10 cellular contexts compared by ENCODE assay signal in genomic region chr4:128524311-128524710, GRCh38.
A peak's percentile ranks its signal among the peaks of the same experiment; 100 is the strongest.
DNase-seq lines count a peak whose midpoint lies in the region; ATAC-seq, FAIRE-seq and TF ChIP-seq lines count a peak whose summit lies in the region.
"Had no signal": no experiment of that assay in that cellular context is flagged by ENCODE, and none has a peak within 500 bp of the region (broad histone marks: within the 10 kb centered on the region; RNA-seq: fewer than 3 reads in every experiment).

No MANE protein-coding gene starts in this region.

- H3K9ac ChIP-seq in K562 (ENCODE audit: insufficient read depth in 1 of 2, low read depth in 2 of 2, low read length in 2 of 2), result no peak overlapping the region

- H3K9me1 ChIP-seq in K562 (ENCODE audit: control insufficient read depth, insufficient read depth, low read length), result no peaks in the 10 kb centered on the region

- peak; percentile 45; the same call in 2 of the 3 replicates for ATAC-seq in K562
- peak; percentile 66 for ATAC-seq in thoracic aorta (ENCODE audit: insufficient number of reproducible peaks, low FRiP score, low read depth)
- ATAC-seq in HG03108 (IDR thresholded peaks at IDR 0.05; ENCODE audit: unreplicated experiment), result no peak

- H2AFZ ChIP-seq in K562 (ENCODE audit: low read depth, low read length), result peak overlapping the region; percentile 63

- H3K36me3 ChIP-seq in K562 (ENCODE audit: control insufficient read depth, insufficient read depth, low read length) (no peaks in the 10 kb centered on the region), thoracic aorta (no peaks in the 10 kb centered on the region)

- 58% methylated on average over 6 of the region's 6 CpGs for WGBS in K562 (ENCODE audit: insufficient coverage, low coverage, missing lambda C conversion rate)

- POLR2A ChIA-PET in K562 (lab: Yijun Ruan, JAX), result interaction anchor here (0.6 to 1.6 kb wide), 4 partner anchors 9 to 128 kb away, joined by 3 to 4 read pairs (median 4); no protein-coding TSS in a partner anchor

- H3K27ac ChIP-seq in K562 (ENCODE audit: extremely low read depth, low read depth, low read length) (no peak overlapping the region), thoracic aorta (peak overlapping the region; percentile 91)

- H3K4me2 ChIP-seq in K562 (ENCODE audit: insufficient read depth, low read length), result no peak overlapping the region

- H3K9me3 ChIP-seq in K562 (replicated peaks; ENCODE audit: control insufficient read depth, insufficient read depth, low read depth, low read length) (no peaks in the 10 kb centered on the region), thoracic aorta (no peaks in the 10 kb centered on the region)

- no peaks in the 10 kb centered on the region for H4K20me1 ChIP-seq in K562 (replicated peaks; ENCODE audit: control insufficient read depth, insufficient read depth, low read length)

- intact Hi-C loops in K562 (cut with micrococcal nuclease), result no loop called here

- TF ChIP-seq POLR2A in K562 (conservative IDR thresholded peaks at IDR 0.05), result no peak

- no peak for TF ChIP-seq EP300 in K562 (IDR thresholded peaks at IDR 0.05; ENCODE audit: low read length)

- no peak for TF ChIP-seq CTCF in K562 (IDR thresholded peaks at IDR 0.05 in 2 of 3, conservative IDR thresholded peaks at IDR 0.05 in 1 of 3; ENCODE audit: insufficient read depth in 2 of 3, low read depth in 1 of 3, low read length in 3 of 3)
- TF ChIP-seq CTCF in thoracic aorta (IDR thresholded peaks at IDR 0.05), result no peak

- FAIRE-seq in K562 (lab: Jason Lieb, UNC), result no peak

- H3K4me1 ChIP-seq in K562 (replicated peaks in 1 of 2; ENCODE audit: control insufficient read depth in 2 of 2, insufficient read depth in 2 of 2, low read length in 2 of 2), result peaks cover 7 to 31% of the 10 kb centered on the region in 2 experiments
- peaks cover 38 to 84% of the 10 kb centered on the region in 2 donors for H3K4me1 ChIP-seq in thoracic aorta (ENCODE audit: control insufficient read depth in 1 of 2, low read depth in 2 of 2)

- peak; percentile 60 for DNase-seq in HPDE6-E6E7 (ENCODE audit: extremely low spot score)
- no peak for DNase-seq in K562 (ENCODE audit: extremely low read depth in 1 of 4, low spot score in 3 of 4)
- DNase-seq in hepatic stellate cell (ENCODE audit: low spot score), result peak; percentile 29
- peak; percentile 56 for DNase-seq in thoracic aorta (ENCODE audit: low spot score)
- DNase-seq in effector CD8-positive, alpha-beta T cell (lab: John Stamatoyannopoulos, UW), result no peak
- no peak for DNase-seq in activated CD4-positive, alpha-beta T cell treated with anti-CD3 and anti-CD28 coated beads for 1 hour
- no peak for DNase-seq in inferior parietal cortex (ENCODE audit: extremely low spot score)
- DNase-seq: GF-D8, NCI-H2107 had no signal

- H3K79me2 ChIP-seq in K562 (ENCODE audit: control insufficient read depth, insufficient read depth, low read length), result no peaks in the 10 kb centered on the region

- in situ Hi-C loops in K562 (cut with MboI), result no loop called here

- no peak for TF ChIP-seq RAD21 in K562 (CRISPR knock-in tag; conservative IDR thresholded peaks at IDR 0.05 in 1 of 2, IDR thresholded peaks at IDR 0.05 in 1 of 2)

- CTCF ChIA-PET in K562 (lab: Yijun Ruan, JAX; ENCODE audit: low intra/inter-chr PET ratio), result no interaction called here

- BruUV-seq in K562 (replicated peaks; lab: Mats Ljungman, UMichigan), result no TSS peak

- H3K27me3 ChIP-seq in K562 (ENCODE audit: control insufficient read depth in 2 of 2, insufficient read depth in 2 of 2, low read length in 2 of 2) (no peaks in the 10 kb centered on the region), thoracic aorta (replicated peaks; ENCODE audit: insufficient read depth) (no peaks in the 10 kb centered on the region)

- H3K4me3 ChIP-seq in K562 (no peak overlapping the region), thoracic aorta (peak overlapping the region; percentile 20)

TF ChIP-seq in K562, 482 proteins besides CTCF, POLR2A, EP300 and RAD21 (continues in another document):
- TF ChIP-seq ZNF592 (IDR thresholded peaks at IDR 0.05) (peak; percentile 54), ZNF239 (CRISPR knock-in tag; IDR thresholded peaks at IDR 0.05) (no peak), ADNP (tag; IDR thresholded peaks at IDR 0.05) (no peak), ETV1 (tag; conservative IDR thresholded peaks at IDR 0.05; ENCODE audit: low read depth) (0 out of 2 replicates have a peak, but pooled peaks have one; percentile 17), CTBP1 (IDR thresholded peaks at IDR 0.05; ENCODE audit: borderline replicate concordance) (no peak), ZNF121 (CRISPR knock-in tag; conservative IDR thresholded peaks at IDR 0.05) (no peak)

Comparison
In these comparisons a context has a peak if more than half of its experiments do, and no peak if none do; other contexts are left out.
1. DNase-seq: peak in HPDE6-E6E7 (single experiment), hepatic stellate cell (single experiment) and thoracic aorta (single experiment); none in K562 (0 of 4), effector CD8-positive, alpha-beta T cell (single experiment), activated CD4-positive, alpha-beta T cell treated with anti-CD3 and anti-CD28 coated beads for 1 hour (single experiment) and inferior parietal cortex (single experiment).